Comparison of ENCODE assay signal across 9 cellular contexts in the genomic region with DNA sequence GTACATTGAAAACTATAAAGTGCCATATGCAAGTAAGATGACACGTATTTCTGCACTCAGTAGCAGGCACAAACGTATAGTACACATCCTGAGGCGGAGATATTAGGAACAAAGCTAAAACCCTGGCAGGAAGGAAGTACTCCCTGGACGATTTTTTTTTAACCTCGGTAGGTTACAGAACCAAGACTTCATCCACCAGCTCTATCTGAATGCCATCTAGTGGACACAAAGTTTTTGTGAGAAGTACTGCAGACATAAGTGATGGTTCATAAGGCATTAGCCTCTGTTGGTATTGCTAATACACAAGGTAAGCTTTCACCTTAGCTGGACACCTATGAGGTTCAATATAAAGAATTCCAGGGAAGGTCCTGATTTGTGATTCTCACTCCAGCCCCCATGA.
DNase-seq lines count a peak whose midpoint lies in the region; ATAC-seq and TF ChIP-seq lines count a peak whose summit lies in the region.
"Had no signal": no experiment of that assay in that cellular context is flagged by ENCODE, and none has a peak within 500 bp of the region (broad histone marks: within the 10 kb centered on the region; RNA-seq: fewer than 3 reads in every experiment).

No MANE protein-coding gene starts in this region.

- no peaks in the 10 kb centered on the region for H3K4me1 Mint-ChIP-seq in CD4-positive, CD25-positive, alpha-beta regulatory T cell

- H3K9me3 ChIP-seq in CD4-positive, CD25-positive, alpha-beta regulatory T cell (ENCODE audit: control insufficient read depth in 2 of 2, low read length in 2 of 2), result no peaks in the 10 kb centered on the region

- peak in 1 of 2 donors; percentile 37 for ATAC-seq in CD4-positive, CD25-positive, alpha-beta regulatory T cell (ENCODE audit: low read depth in 2 of 2)
- no peak for ATAC-seq in HG02884 (IDR thresholded peaks at IDR 0.05; ENCODE audit: unreplicated experiment)

- TF ChIP-seq CTCF in GM20000 (IDR thresholded peaks at IDR 0.05; ENCODE audit: extremely low read depth, missing control alignments) (peak; percentile 6), dorsolateral prefrontal cortex (IDR thresholded peaks at IDR 0.05 in 54 of 56, conservative IDR thresholded peaks at IDR 0.05 in 2 of 56; ENCODE audit: low read depth in 1 of 56, partially characterized antibody in 56 of 56) (peak in 55 of 56 donors; percentile 22 to 71 (median 56))

- peak overlapping the region in 1 of 3 donors; percentile 36 for H3K27ac Mint-ChIP-seq in CD4-positive, CD25-positive, alpha-beta regulatory T cell

- peaks cover 6% of the 10 kb centered on the region for H3K4me1 ChIP-seq in CD4-positive, CD25-positive, alpha-beta regulatory T cell (ENCODE audit: control insufficient read depth, insufficient read depth, low read length, poor library complexity, severe bottlenecking)

- H3K36me3 ChIP-seq in CD4-positive, CD25-positive, alpha-beta regulatory T cell (ENCODE audit: control insufficient read depth, insufficient read depth, low read length), result no peaks in the 10 kb centered on the region

- peak in 2 of 3 donors; percentile 2 to 67 for DNase-seq in CD4-positive, CD25-positive, alpha-beta regulatory T cell
- peak; percentile 22 for DNase-seq in GM20000 (ENCODE audit: low spot score)
- peak; percentile 69 for DNase-seq in NCI-H510A treated with DMSO at 0.1 percent for 48 hours (lab: John Stamatoyannopoulos, UW)
- DNase-seq in dorsolateral prefrontal cortex, result no peak
- DNase-seq in pons (ENCODE audit: low spot score), result peak; percentile 60
- no peak for DNase-seq in activated T-cell treated with anti-CD3 and anti-CD28 coated beads for 4 hours
- no peak for DNase-seq in NCI-H1436 (lab: John Stamatoyannopoulos, UW)

- no peak overlapping the region for H3K4me3 ChIP-seq in CD4-positive, CD25-positive, alpha-beta regulatory T cell (ENCODE audit: low read depth, low read length)
- H3K4me3 ChIP-seq in dorsolateral prefrontal cortex, result no peak overlapping the region

- H3K27me3 ChIP-seq in CD4-positive, CD25-positive, alpha-beta regulatory T cell (ENCODE audit: control insufficient read depth, insufficient read depth, low read length), result no peaks in the 10 kb centered on the region
- H3K27me3 ChIP-seq in dorsolateral prefrontal cortex, result no peaks in the 10 kb centered on the region

- peak overlapping the region in 1 of 4 donors; percentile 11 for H3K4me3 Mint-ChIP-seq in CD4-positive, CD25-positive, alpha-beta regulatory T cell

- H3K9me3 Mint-ChIP-seq in CD4-positive, CD25-positive, alpha-beta regulatory T cell, result no peaks in the 10 kb centered on the region

- no peaks in the 10 kb centered on the region for H3K36me3 Mint-ChIP-seq in CD4-positive, CD25-positive, alpha-beta regulatory T cell

- H3K27me3 Mint-ChIP-seq in CD4-positive, CD25-positive, alpha-beta regulatory T cell, result peaks cover 5% of the 10 kb centered on the region

- intact Hi-C loops in dorsolateral prefrontal cortex (cut with DNase I), result loop anchor here in 1 of 2 donors (2.0 kb wide), 1 partner anchor 38 kb away; no protein-coding TSS in a partner anchor

- H3K27ac ChIP-seq in CD4-positive, CD25-positive, alpha-beta regulatory T cell (ENCODE audit: insufficient read depth, low read length, poor library complexity, severe bottlenecking), result no peak overlapping the region
- no peak overlapping the region for H3K27ac ChIP-seq in dorsolateral prefrontal cortex
- H3K27ac ChIP-seq: KMS-11 had no signal

Comparison
In these comparisons a context has a peak if more than half of its experiments do, and no peak if none do; other contexts are left out.
1. DNase-seq: peak in CD4-positive, CD25-positive, alpha-beta regulatory T cell (2 of 3), GM20000 (single experiment), NCI-H510A treated with DMSO at 0.1 percent for 48 hours (single experiment) and pons (single experiment); none in dorsolateral prefrontal cortex (0 of 10), activated T-cell treated with anti-CD3 and anti-CD28 coated beads for 4 hours (single experiment) and NCI-H1436 (single experiment).